Comparison of ENCODE assay signal across 1 cellular context in genomic region chr14:37595809-37596595, GRCh38.
TF ChIP-seq lines count a peak whose summit lies in the region.

No MANE protein-coding gene starts in this region.

TF ChIP-seq in HepG2, 621 proteins besides CTCF, POLR2A, EP300 and RAD21 (continued from another document):
- TF ChIP-seq ZNF788 (CRISPR knock-in tag; IDR thresholded peaks at IDR 0.05; ENCODE audit: borderline replicate concordance) (peak; percentile 94), SAP130 (CRISPR knock-in tag; IDR thresholded peaks at IDR 0.05; ENCODE audit: low read depth) (peak; percentile 98), ZNF619 (CRISPR knock-in tag; IDR thresholded peaks at IDR 0.05) (peak; percentile 62; the same call in 1 of the 2 replicates), PLRG1 (conservative IDR thresholded peaks at IDR 0.05) (no peak), YEATS2 (CRISPR knock-in tag; IDR thresholded peaks at IDR 0.05; ENCODE audit: borderline replicate concordance) (peak; percentile 78), AHDC1 (CRISPR knock-in tag; IDR thresholded peaks at IDR 0.05; ENCODE audit: borderline replicate concordance) (peak; percentile 52; the same call in 1 of the 2 replicates), ZNF44 (CRISPR knock-in tag; IDR thresholded peaks at IDR 0.05) (0 out of 2 replicates have a peak, but pooled peaks have one; percentile 56), HNRNPH1 (optimal IDR thresholded peaks at IDR 0.05; ENCODE audit: low read depth, low read length) (no peak), ZNF609 (CRISPR knock-in tag; IDR thresholded peaks at IDR 0.05; ENCODE audit: borderline replicate concordance) (peak; percentile 86), ZFYVE20 (CRISPR knock-in tag; IDR thresholded peaks at IDR 0.05; ENCODE audit: borderline replicate concordance, low read depth) (no peak), NR2C2 (CRISPR knock-in tag; IDR thresholded peaks at IDR 0.05; ENCODE audit: borderline replicate concordance) (peak; percentile 93), PBX2 (CRISPR knock-in tag; IDR thresholded peaks at IDR 0.05) (peak; percentile 42; the same call in 1 of the 2 replicates), ISL2 (CRISPR knock-in tag; IDR thresholded peaks at IDR 0.05) (peak; percentile 78), ETV6 (CRISPR knock-in tag; conservative IDR thresholded peaks at IDR 0.05) (peak; percentile 87), ZNF781 (CRISPR knock-in tag; IDR thresholded peaks at IDR 0.05; ENCODE audit: borderline replicate concordance, not compliant biosample characterization) (peak; percentile 91), ZNF691 (CRISPR knock-in tag; IDR thresholded peaks at IDR 0.05; ENCODE audit: borderline replicate concordance, low read depth) (peak; percentile 94), SPEN (CRISPR knock-in tag; IDR thresholded peaks at IDR 0.05; ENCODE audit: low read depth) (no peak; the same call in 1 of the 2 replicates), SSRP1 (CRISPR knock-in tag; IDR thresholded peaks at IDR 0.05) (peak; percentile 83), ZNF136 (CRISPR knock-in tag; IDR thresholded peaks at IDR 0.05; ENCODE audit: low read depth) (peak; percentile 96), POLR2G (IDR thresholded peaks at IDR 0.05; ENCODE audit: low read depth, low read length) (peak; percentile 91), ZNF235 (CRISPR knock-in tag; IDR thresholded peaks at IDR 0.05; ENCODE audit: borderline replicate concordance) (peak; percentile 88; the same call in 1 of the 2 replicates), PRDM15 (CRISPR knock-in tag; IDR thresholded peaks at IDR 0.05) (peak; percentile 50; the same call in 1 of the 2 replicates), CC2D1A (CRISPR knock-in tag; IDR thresholded peaks at IDR 0.05) (no peak), RNF2 (conservative IDR thresholded peaks at IDR 0.05; ENCODE audit: low read depth) (peak; percentile 76; the same call in 1 of the 2 replicates), ZNF331 (CRISPR knock-in tag; IDR thresholded peaks at IDR 0.05) (peak; percentile 93), ZNF720 (CRISPR knock-in tag; IDR thresholded peaks at IDR 0.05) (no peak), FLYWCH1 (CRISPR knock-in tag; IDR thresholded peaks at IDR 0.05) (peak; percentile 74; the same call in 1 of the 2 replicates)
- TF ChIP-seq, protein P1, sequence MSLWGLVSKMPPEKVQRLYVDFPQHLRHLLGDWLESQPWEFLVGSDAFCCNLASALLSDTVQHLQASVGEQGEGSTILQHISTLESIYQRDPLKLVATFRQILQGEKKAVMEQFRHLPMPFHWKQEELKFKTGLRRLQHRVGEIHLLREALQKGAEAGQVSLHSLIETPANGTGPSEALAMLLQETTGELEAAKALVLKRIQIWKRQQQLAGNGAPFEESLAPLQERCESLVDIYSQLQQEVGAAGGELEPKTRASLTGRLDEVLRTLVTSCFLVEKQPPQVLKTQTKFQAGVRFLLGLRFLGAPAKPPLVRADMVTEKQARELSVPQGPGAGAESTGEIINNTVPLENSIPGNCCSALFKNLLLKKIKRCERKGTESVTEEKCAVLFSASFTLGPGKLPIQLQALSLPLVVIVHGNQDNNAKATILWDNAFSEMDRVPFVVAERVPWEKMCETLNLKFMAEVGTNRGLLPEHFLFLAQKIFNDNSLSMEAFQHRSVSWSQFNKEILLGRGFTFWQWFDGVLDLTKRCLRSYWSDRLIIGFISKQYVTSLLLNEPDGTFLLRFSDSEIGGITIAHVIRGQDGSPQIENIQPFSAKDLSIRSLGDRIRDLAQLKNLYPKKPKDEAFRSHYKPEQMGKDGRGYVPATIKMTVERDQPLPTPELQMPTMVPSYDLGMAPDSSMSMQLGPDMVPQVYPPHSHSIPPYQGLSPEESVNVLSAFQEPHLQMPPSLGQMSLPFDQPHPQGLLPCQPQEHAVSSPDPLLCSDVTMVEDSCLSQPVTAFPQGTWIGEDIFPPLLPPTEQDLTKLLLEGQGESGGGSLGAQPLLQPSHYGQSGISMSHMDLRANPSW (CRISPR knock-in tag; IDR thresholded peaks at IDR 0.05; ENCODE audit: borderline replicate concordance), result peak; percentile 89; the same call in 1 of the 2 replicates
- TF ChIP-seq, protein P2, sequence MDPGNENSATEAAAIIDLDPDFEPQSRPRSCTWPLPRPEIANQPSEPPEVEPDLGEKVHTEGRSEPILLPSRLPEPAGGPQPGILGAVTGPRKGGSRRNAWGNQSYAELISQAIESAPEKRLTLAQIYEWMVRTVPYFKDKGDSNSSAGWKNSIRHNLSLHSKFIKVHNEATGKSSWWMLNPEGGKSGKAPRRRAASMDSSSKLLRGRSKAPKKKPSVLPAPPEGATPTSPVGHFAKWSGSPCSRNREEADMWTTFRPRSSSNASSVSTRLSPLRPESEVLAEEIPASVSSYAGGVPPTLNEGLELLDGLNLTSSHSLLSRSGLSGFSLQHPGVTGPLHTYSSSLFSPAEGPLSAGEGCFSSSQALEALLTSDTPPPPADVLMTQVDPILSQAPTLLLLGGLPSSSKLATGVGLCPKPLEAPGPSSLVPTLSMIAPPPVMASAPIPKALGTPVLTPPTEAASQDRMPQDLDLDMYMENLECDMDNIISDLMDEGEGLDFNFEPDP (CRISPR knock-in tag; conservative IDR thresholded peaks at IDR 0.05), result no peak
